11 cellular contexts compared by ENCODE assay signal in genomic region chr18:35861367-35862114, GRCh38.
DNase-seq lines count a peak whose midpoint lies in the region; ATAC-seq and TF ChIP-seq lines count a peak whose summit lies in the region.
"Had no signal": no experiment of that assay in that cellular context is flagged by ENCODE, and none has a peak within 500 bp of the region (broad histone marks: within the 10 kb centered on the region; RNA-seq: fewer than 3 reads in every experiment).

No MANE protein-coding gene starts in this region.

- H3K4me1 Mint-ChIP-seq in activated naive CD8-positive, alpha-beta T cell treated with anti-CD3 and anti-CD28 coated beads for 36 hours: no peaks in the 10 kb centered on the region

- DNase-seq in choroid plexus epithelial cell (ENCODE audit: low read depth): peak; percentile 4
- peak; percentile 38 for DNase-seq in non-pigmented ciliary epithelial cell (ENCODE audit: low read depth)
- DNase-seq in NCI-H526 treated with DMSO at 0.1 percent for 48 hours (lab: John Stamatoyannopoulos, UW): no peak
- DNase-seq in OCI-M2 (lab: John Stamatoyannopoulos, UW; ENCODE audit: unreplicated experiment): no peak
- no peak for DNase-seq in activated naive CD8-positive, alpha-beta T cell treated with anti-CD3 and anti-CD28 coated beads for 36 hours
- no peak for DNase-seq in NCI-H345 treated with DMSO at 0.1 percent for 48 hours (lab: John Stamatoyannopoulos, UW; ENCODE audit: unreplicated experiment)
- DNase-seq: activated CD8-positive, alpha-beta memory T cell treated with anti-CD3 and anti-CD28 coated beads, Interleukin-2, amount 50 U/mL, for 4 hours; Calu3 had no signal

- H3K27ac Mint-ChIP-seq in activated naive CD8-positive, alpha-beta T cell treated with anti-CD3 and anti-CD28 coated beads for 36 hours: no peak overlapping the region
- H3K27ac Mint-ChIP-seq: dendritic cell treated with granulocyte-macrophage colony-stimulating factor and Interleukin-4, amounts not matched to agents 40 ng/mL and 50 ng/mL, for 4 days had no signal

- no peak overlapping the region for H3K4me3 ChIP-seq in choroid plexus epithelial cell (ENCODE audit: low read depth, low read length)

- H3K36me3 Mint-ChIP-seq in activated naive CD8-positive, alpha-beta T cell treated with anti-CD3 and anti-CD28 coated beads for 36 hours: no peaks in the 10 kb centered on the region

- no peaks in the 10 kb centered on the region for H3K9me3 Mint-ChIP-seq in activated naive CD8-positive, alpha-beta T cell treated with anti-CD3 and anti-CD28 coated beads for 36 hours
- H3K9me3 Mint-ChIP-seq: dendritic cell treated with granulocyte-macrophage colony-stimulating factor and Interleukin-4, amounts not matched to agents 40 ng/mL and 50 ng/mL, for 4 days had no signal

- H3K27me3 Mint-ChIP-seq in activated naive CD8-positive, alpha-beta T cell treated with anti-CD3 and anti-CD28 coated beads for 36 hours: peaks cover 4% of the 10 kb centered on the region
- H3K27me3 Mint-ChIP-seq: dendritic cell treated with granulocyte-macrophage colony-stimulating factor and Interleukin-4, amounts not matched to agents 40 ng/mL and 50 ng/mL, for 4 days had no signal

- ATAC-seq in GM18520 (IDR thresholded peaks at IDR 0.05; ENCODE audit: unreplicated experiment) (peak; percentile 65), HG03354 (IDR thresholded peaks at IDR 0.05; ENCODE audit: poor library complexity, severe bottlenecking, unreplicated experiment) (peak; percentile 71)

- H3K4me3 Mint-ChIP-seq in activated naive CD8-positive, alpha-beta T cell treated with anti-CD3 and anti-CD28 coated beads for 36 hours: no peak overlapping the region
- H3K4me3 Mint-ChIP-seq: dendritic cell treated with granulocyte-macrophage colony-stimulating factor and Interleukin-4, amounts not matched to agents 40 ng/mL and 50 ng/mL, for 4 days had no signal

- no peak for TF ChIP-seq CTCF in choroid plexus epithelial cell (conservative IDR thresholded peaks at IDR 0.05; ENCODE audit: low read depth, low read length)

Comparison
In these comparisons a context has a peak if more than half of its experiments do, and no peak if none do; other contexts are left out.
1. DNase-seq: peak in choroid plexus epithelial cell (single experiment) and non-pigmented ciliary epithelial cell (single experiment); none in NCI-H526 treated with DMSO at 0.1 percent for 48 hours (single experiment), OCI-M2 (single experiment), activated naive CD8-positive, alpha-beta T cell treated with anti-CD3 and anti-CD28 coated beads for 36 hours (single experiment) and NCI-H345 treated with DMSO at 0.1 percent for 48 hours (single experiment).